ENCODE assay signal across 21 cellular contexts in genomic region chr1:53605181-53605580, GRCh38.
A peak's percentile ranks its signal among the peaks of the same experiment; 100 is the strongest.
DNase-seq lines count a peak whose midpoint lies in the region; ATAC-seq and TF ChIP-seq lines count a peak whose summit lies in the region.
"Had no signal": no experiment of that assay in that cellular context is flagged by ENCODE, and none has a peak within 500 bp of the region (broad histone marks: within the 10 kb centered on the region; RNA-seq: fewer than 3 reads in every experiment).

No MANE protein-coding gene starts in this region.

- H3K4me1 Mint-ChIP-seq in central memory CD8-positive, alpha-beta T cell = peaks cover 39% of the 10 kb centered on the region
- H3K4me1 Mint-ChIP-seq in CD14-positive monocyte = no peaks in the 10 kb centered on the region

- WGBS in neuronal stem cell (ENCODE audit: extremely low coverage in 2 of 2, insufficient read length in 2 of 2, insufficient replicate concordance in 1 of 2), 2 donors = no CpG with 5 or more reads among the region's 8 CpGs

- H4K8ac ChIP-seq in neuronal stem cell (ENCODE audit: low read depth, low read length) = no peak overlapping the region

- no peak overlapping the region for H4K91ac ChIP-seq in neuronal stem cell (ENCODE audit: low read depth, low read length, poor library complexity)

- H3K27me3 Mint-ChIP-seq in central memory CD8-positive, alpha-beta T cell = no peaks in the 10 kb centered on the region
- H3K27me3 Mint-ChIP-seq in CD14-positive monocyte (ENCODE audit: low read depth in 3 of 3) = peaks cover 0 to 7% (median 0%) of the 10 kb centered on the region in 3 donors

- H3K4me3 Mint-ChIP-seq in central memory CD8-positive, alpha-beta T cell = no peak overlapping the region
- H3K4me3 Mint-ChIP-seq in CD14-positive monocyte = no peak overlapping the region
- H3K4me3 Mint-ChIP-seq: CD8-positive, alpha-beta memory T cell had no signal

- no peak overlapping the region for H3K4me2 ChIP-seq in neuronal stem cell (ENCODE audit: insufficient read depth, low read length, poor library complexity, severe bottlenecking)
- H3K4me2 ChIP-seq: BLaER1 treated with 17β-estradiol and CSF1 and Interleukin-3, amounts not matched to agents 10 nM and 100 nM; KMS-11 had no signal

- H3K9ac ChIP-seq in neuronal stem cell (ENCODE audit: low read depth, low read length, poor library complexity) = peak overlapping the region; percentile 73
- H3K9ac ChIP-seq: BLaER1 treated with 17β-estradiol and CSF1 and Interleukin-3, amounts not matched to agents 10 nM and 100 nM; KMS-11 had no signal

- peak overlapping the region; percentile 60 for H3K14ac ChIP-seq in neuronal stem cell (ENCODE audit: low read length)

- H3K4me1 ChIP-seq in neuronal stem cell (ENCODE audit: control insufficient read depth in 2 of 2, insufficient read depth in 1 of 2, low read depth in 1 of 2, low read length in 2 of 2) (peaks cover 0 to 4% of the 10 kb centered on the region in 2 donors), upper lobe of right lung (no peaks in the 10 kb centered on the region)
- H3K4me1 ChIP-seq: BLaER1 treated with 17β-estradiol and CSF1 and Interleukin-3, amounts not matched to agents 10 nM and 100 nM had no signal

- DNase-seq in activated effector memory CD4-positive, alpha-beta T cell treated with anti-CD3 and anti-CD28 coated beads, Interleukin-2, amount 50 U/mL, for 16 hours = peak; percentile 25
- DNase-seq in activated effector memory CD4-positive, alpha-beta T cell treated with Interleukin-2 at 50 U/mL for 16 hours = no peak
- no peak for DNase-seq in central memory CD8-positive, alpha-beta T cell (ENCODE audit: low spot score in 2 of 2)
- DNase-seq in neuronal stem cell (ENCODE audit: low spot score) = no peak
- peak; percentile 38 for DNase-seq in upper lobe of right lung
- DNase-seq in nucleus accumbens (lab: John Stamatoyannopoulos, UW) = no peak
- no peak for DNase-seq in AG08395 (ENCODE audit: low spot score)
- DNase-seq in CD14-positive monocyte (ENCODE audit: low spot score) = no peak
- DNase-seq: ACHN; Calu3; CD8-positive, alpha-beta memory T cell; DMS153; GOT3; NCI-H1105; NCI-H2029 treated with DMSO at 0.1 percent for 48 hours; NCI-H226; NCI-H510A treated with DMSO at 0.1 percent for 48 hours; NCI-H748 treated with DMSO at 0.1 percent for 48 hours had no signal

- H3K9me3 Mint-ChIP-seq in central memory CD8-positive, alpha-beta T cell = peaks cover under 1% of the 10 kb centered on the region
- peaks cover 0 to 4% (median under 1%) of the 10 kb centered on the region in 7 donors for H3K9me3 Mint-ChIP-seq in CD14-positive monocyte

- peak overlapping the region; percentile 46 for H3K4ac ChIP-seq in neuronal stem cell (ENCODE audit: low read length)

- no peak overlapping the region for H2BK12ac ChIP-seq in neuronal stem cell (ENCODE audit: low read length)

- no peaks in the 10 kb centered on the region for H3K79me1 ChIP-seq in neuronal stem cell (ENCODE audit: low read depth, low read length)

- peak overlapping the region; percentile 4 for H3K27ac Mint-ChIP-seq in central memory CD8-positive, alpha-beta T cell (ENCODE audit: low read depth)
- no peak overlapping the region for H3K27ac Mint-ChIP-seq in CD14-positive monocyte

- TF ChIP-seq CTCF in upper lobe of right lung (IDR thresholded peaks at IDR 0.05) (no peak), CD14-positive monocyte (IDR thresholded peaks at IDR 0.05) (no peak)

- H3K4me3 ChIP-seq in neuronal stem cell (ENCODE audit: low read length in 2 of 2) = peak overlapping the region in 1 of 2 donors; percentile 8
- H3K4me3 ChIP-seq in upper lobe of right lung = no peak overlapping the region
- H3K4me3 ChIP-seq: BLaER1 treated with 17β-estradiol and CSF1 and Interleukin-3, amounts not matched to agents 10 nM and 100 nM had no signal

- H3K36me3 ChIP-seq in neuronal stem cell (replicated peaks in 1 of 2; ENCODE audit: control insufficient read depth in 2 of 2, insufficient read depth in 2 of 2, low read length in 2 of 2) = no peaks in the 10 kb centered on the region
- no peaks in the 10 kb centered on the region for H3K36me3 ChIP-seq in upper lobe of right lung
- H3K36me3 ChIP-seq: BLaER1 treated with 17β-estradiol and CSF1 and Interleukin-3, amounts not matched to agents 10 nM and 100 nM had no signal

- H3K23ac ChIP-seq in neuronal stem cell (ENCODE audit: low read depth, low read length, poor library complexity) = peak overlapping the region; percentile 69

- intact Hi-C loops in upper lobe of right lung (cut with DNase I) = no loop called here
- intact Hi-C loops in CD14-positive monocyte (cut with micrococcal nuclease) = no loop called here

- H3K18ac ChIP-seq in neuronal stem cell (ENCODE audit: low read length) = peak overlapping the region; percentile 82

- H3K9me3 ChIP-seq in neuronal stem cell (replicated peaks in 1 of 2; ENCODE audit: control insufficient read depth in 2 of 2, insufficient read depth in 1 of 2, low read depth in 1 of 2, low read length in 2 of 2) (peaks cover 0 to 2% of the 10 kb centered on the region in 2 donors), upper lobe of right lung (no peaks in the 10 kb centered on the region)

- H3K36me3 Mint-ChIP-seq in central memory CD8-positive, alpha-beta T cell (ENCODE audit: insufficient read depth) = peaks cover 2% of the 10 kb centered on the region
- H3K36me3 Mint-ChIP-seq in CD14-positive monocyte = no peaks in the 10 kb centered on the region

- peak overlapping the region; percentile 18 for H2AK5ac ChIP-seq in neuronal stem cell (ENCODE audit: low read depth, low read length)

- H2BK15ac ChIP-seq in neuronal stem cell (ENCODE audit: low read length) = peak overlapping the region; percentile 54

- no peak overlapping the region for H2BK120ac ChIP-seq in neuronal stem cell (ENCODE audit: low read depth, low read length)

- H2BK5ac ChIP-seq in neuronal stem cell (ENCODE audit: low read length) = no peak overlapping the region

- H3K27me3 ChIP-seq in neuronal stem cell (ENCODE audit: control insufficient read depth in 3 of 3, insufficient read depth in 3 of 3, low read depth in 1 of 3, low read length in 3 of 3) = peaks cover 0 to 25% (median 0%) of the 10 kb centered on the region in 3 experiments
- H3K27me3 ChIP-seq in upper lobe of right lung = no peaks in the 10 kb centered on the region
- H3K27me3 ChIP-seq: BLaER1 treated with 17β-estradiol and CSF1 and Interleukin-3, amounts not matched to agents 10 nM and 100 nM had no signal

- H3K27ac ChIP-seq in neuronal stem cell (replicated peaks; ENCODE audit: low read length) = no peak overlapping the region
- no peak overlapping the region for H3K27ac ChIP-seq in upper lobe of right lung
- H3K27ac ChIP-seq: 22Rv1; BLaER1 treated with 17β-estradiol and CSF1 and Interleukin-3, amounts not matched to agents 10 nM and 100 nM; KMS-11 had no signal

- H2AFZ ChIP-seq in neuronal stem cell (ENCODE audit: low read length) = no peak overlapping the region

- no peak for ATAC-seq in central memory CD8-positive, alpha-beta T cell (replicated peaks; ENCODE audit: extremely low read depth, poor library complexity, severe bottlenecking)
- no peak for ATAC-seq in upper lobe of right lung

Comparison
In these comparisons a context has a peak if more than half of its experiments do, and no peak if none do; other contexts are left out.
1. DNase-seq: peak in activated effector memory CD4-positive, alpha-beta T cell treated with anti-CD3 and anti-CD28 coated beads, Interleukin-2, amount 50 U/mL, for 16 hours (single experiment) and upper lobe of right lung (single experiment); none in activated effector memory CD4-positive, alpha-beta T cell treated with Interleukin-2 at 50 U/mL for 16 hours (single experiment), central memory CD8-positive, alpha-beta T cell (0 of 2), neuronal stem cell (single experiment), nucleus accumbens (0 of 56), AG08395 (single experiment) and CD14-positive monocyte (single experiment).